ENCODE assay signal across 16 cellular contexts in genomic region chr12:75666980-75667359, GRCh38.
DNase-seq lines count a peak whose midpoint lies in the region; ATAC-seq and TF ChIP-seq lines count a peak whose summit lies in the region.
"Had no signal": no experiment of that assay in that cellular context is flagged by ENCODE, and none has a peak within 500 bp of the region (broad histone marks: within the 10 kb centered on the region; RNA-seq: fewer than 3 reads in every experiment).

No MANE protein-coding gene starts in this region.

- H3K4me3 ChIP-seq in brain microvascular endothelial cell (ENCODE audit: low read depth, low read length) (no peak overlapping the region), right lobe of liver (no peak overlapping the region)
- H3K4me3 ChIP-seq: heart left ventricle, thoracic aorta had no signal

- no peaks in the 10 kb centered on the region for H3K36me3 Mint-ChIP-seq in activated CD4-positive, alpha-beta T cell treated with anti-CD3 and anti-CD28 coated beads, Interleukin-2, amount 10 ng/mL, durations not matched to agents 24 days and 14 days (ENCODE audit: low read depth)
- no peaks in the 10 kb centered on the region for H3K36me3 Mint-ChIP-seq in WTC11

- H3K9me3 ChIP-seq in right lobe of liver, result no peaks in the 10 kb centered on the region
- H3K9me3 ChIP-seq: heart left ventricle, thoracic aorta had no signal

- WGBS in right lobe of liver (ENCODE audit: insufficient coverage, low coverage, low lambda C conversion rate, missing lambda C conversion rate), result 20% methylated on average over 2 of the region's 2 CpGs

- POLR2A ChIA-PET in WTC11 (lab: Charles Lee), result interaction anchor here (0.6 kb wide), 1 partner anchor 1470 kb away, joined by 3 read pairs; no protein-coding TSS in a partner anchor

- no peaks in the 10 kb centered on the region for H3K9me3 Mint-ChIP-seq in activated CD4-positive, alpha-beta T cell treated with anti-CD3 and anti-CD28 coated beads, Interleukin-2, amount 10 ng/mL, durations not matched to agents 24 days and 14 days
- H3K9me3 Mint-ChIP-seq in WTC11, result no peaks in the 10 kb centered on the region

- in situ Hi-C loops in brain microvascular endothelial cell (cut with HindIII; ENCODE audit: low pct_ligation_motif_present, low sequenced_read_pairs), result no loop called here

- no peak for TF ChIP-seq CTCF in brain microvascular endothelial cell (IDR thresholded peaks at IDR 0.05; ENCODE audit: low read depth, low read length, missing control alignments)
- no peak for TF ChIP-seq CTCF in right lobe of liver (IDR thresholded peaks at IDR 0.05)
- no peak for TF ChIP-seq CTCF in WTC11 (IDR thresholded peaks at IDR 0.05)

- H3K27ac Mint-ChIP-seq in activated CD4-positive, alpha-beta T cell treated with anti-CD3 and anti-CD28 coated beads, Interleukin-2, amount 10 ng/mL, durations not matched to agents 24 days and 14 days, result no peak overlapping the region
- no peak overlapping the region for H3K27ac Mint-ChIP-seq in WTC11

- no peak overlapping the region for H3K4me3 Mint-ChIP-seq in activated CD4-positive, alpha-beta T cell treated with anti-CD3 and anti-CD28 coated beads, Interleukin-2, amount 10 ng/mL, durations not matched to agents 24 days and 14 days
- H3K4me3 Mint-ChIP-seq in WTC11, result no peak overlapping the region

- peaks cover 0 to 22% (median 5%) of the 10 kb centered on the region in 4 donors for H3K4me1 ChIP-seq in right lobe of liver

- TF ChIP-seq POLR2A in right lobe of liver (IDR thresholded peaks at IDR 0.05), result no peak

- H3K27me3 Mint-ChIP-seq in activated CD4-positive, alpha-beta T cell treated with anti-CD3 and anti-CD28 coated beads, Interleukin-2, amount 10 ng/mL, durations not matched to agents 24 days and 14 days, result peaks cover 6% of the 10 kb centered on the region
- H3K27me3 Mint-ChIP-seq in WTC11 (ENCODE audit: low read depth), result no peaks in the 10 kb centered on the region

- ATAC-seq in right lobe of liver (peak; percentile 38 to 67 (median 39)), HG03378 (IDR thresholded peaks at IDR 0.05; ENCODE audit: unreplicated experiment) (no peak), WTC11 (no peak)

- CTCF ChIA-PET in WTC11 (lab: Charles Lee), result no interaction called here

- no peaks in the 10 kb centered on the region for H3K36me3 ChIP-seq in brain microvascular endothelial cell (replicated peaks)
- H3K36me3 ChIP-seq in right lobe of liver, result no peaks in the 10 kb centered on the region
- H3K36me3 ChIP-seq: heart left ventricle, thoracic aorta had no signal

- no peaks in the 10 kb centered on the region for H3K4me1 Mint-ChIP-seq in activated CD4-positive, alpha-beta T cell treated with anti-CD3 and anti-CD28 coated beads, Interleukin-2, amount 10 ng/mL, durations not matched to agents 24 days and 14 days
- H3K4me1 Mint-ChIP-seq in WTC11, result peaks cover 15% of the 10 kb centered on the region

- DNase-seq in H4 (ENCODE audit: low spot score) (peak; percentile 26), brain microvascular endothelial cell (peak; percentile 61), right lobe of liver (no peak), superior temporal gyrus (ENCODE audit: extremely low spot score) (peak; percentile 74), C1 segment of cervical spinal cord (lab: John Stamatoyannopoulos, UW) (no peak), WTC11 (ENCODE audit: low spot score) (no peak)
- no peak for DNase-seq in activated CD4-positive, alpha-beta T cell treated with anti-CD3 and anti-CD28 coated beads, Interleukin-2, amount 10 ng/mL, durations not matched to agents 24 days and 14 days
- DNase-seq: activated T-cell treated with anti-CD3 and anti-CD28 coated beads, Interleukin-2, amount 50 U/mL, for 48 hours; cortex of kidney; GOT3; heart left ventricle; NCI-H2029 treated with DMSO at 0.1 percent for 48 hours; stimulated activated CD4-positive, alpha-beta T cell treated with anti-CD3 and anti-CD28 coated beads, Interleukin-4, amount 100 ng/mL, for 1 hour had no signal

- peak overlapping the region; percentile 77 for H3K27ac ChIP-seq in brain microvascular endothelial cell
- H3K27ac ChIP-seq in right lobe of liver, result peak overlapping the region; percentile 70 to 83 (median 76)
- H3K27ac ChIP-seq: HL-60, thoracic aorta had no signal

- intact Hi-C loops in right lobe of liver (cut with DNase I), result no loop called here
- intact Hi-C loops in activated CD4-positive, alpha-beta T cell treated with anti-CD3 and anti-CD28 coated beads, Interleukin-2, amount 10 ng/mL, durations not matched to agents 24 days and 14 days (cut with micrococcal nuclease), result no loop called here

- no peaks in the 10 kb centered on the region for H3K27me3 ChIP-seq in brain microvascular endothelial cell (replicated peaks)
- H3K27me3 ChIP-seq in right lobe of liver, result no peaks in the 10 kb centered on the region
- H3K27me3 ChIP-seq: heart left ventricle had no signal

TF ChIP-seq in WTC11, 78 proteins besides CTCF, POLR2A, EP300 and RAD21 (continues in another document):
- TF ChIP-seq KAT7 (CRISPR knock-in tag; IDR thresholded peaks at IDR 0.05; ENCODE audit: borderline replicate concordance) (no peak), ZNF121 (CRISPR knock-in tag; IDR thresholded peaks at IDR 0.05) (no peak), NR3C1 (CRISPR knock-in tag; conservative IDR thresholded peaks at IDR 0.05; ENCODE audit: low read depth) (no peak), JUN (CRISPR knock-in tag; IDR thresholded peaks at IDR 0.05) (no peak), NR1H2 (CRISPR knock-in tag; IDR thresholded peaks at IDR 0.05) (no peak), FOXP4 (CRISPR knock-in tag; IDR thresholded peaks at IDR 0.05) (no peak), E2F1 (CRISPR knock-in tag; IDR thresholded peaks at IDR 0.05) (no peak), ZSCAN18 (CRISPR knock-in tag; IDR thresholded peaks at IDR 0.05) (no peak), ZBTB21 (CRISPR knock-in tag; IDR thresholded peaks at IDR 0.05; ENCODE audit: borderline replicate concordance) (no peak), SP1 (CRISPR knock-in tag; conservative IDR thresholded peaks at IDR 0.05) (no peak), ETV6 (CRISPR knock-in tag; IDR thresholded peaks at IDR 0.05) (no peak), ZNF416 (CRISPR knock-in tag; IDR thresholded peaks at IDR 0.05) (no peak), CDX4 (CRISPR knock-in tag; IDR thresholded peaks at IDR 0.05; ENCODE audit: borderline replicate concordance) (no peak), PRRX2 (CRISPR knock-in tag; IDR thresholded peaks at IDR 0.05) (no peak)

Comparison
In these comparisons a context has a peak if more than half of its experiments do, and no peak if none do; other contexts are left out.
1. DNase-seq: peak in H4 (single experiment), brain microvascular endothelial cell (single experiment) and superior temporal gyrus (single experiment); none in right lobe of liver (0 of 3), activated CD4-positive, alpha-beta T cell treated with anti-CD3 and anti-CD28 coated beads, Interleukin-2, amount 10 ng/mL, durations not matched to agents 24 days and 14 days (single experiment), C1 segment of cervical spinal cord (0 of 14) and WTC11 (single experiment).
2. ATAC-seq: peak in right lobe of liver (4 of 4); none in HG03378 (single experiment) and WTC11 (single experiment).